In genomic region chr1:67755160-67755559, GRCh38 we compare ENCODE assay signal across 23 cellular contexts.
A peak's percentile ranks its signal among the peaks of the same experiment; 100 is the strongest.
DNase-seq lines count a peak whose midpoint lies in the region; ATAC-seq, FAIRE-seq and TF ChIP-seq lines count a peak whose summit lies in the region.
"Had no signal": no experiment of that assay in that cellular context is flagged by ENCODE, and none has a peak within 500 bp of the region (broad histone marks: within the 10 kb centered on the region; RNA-seq: fewer than 3 reads in every experiment).

No MANE protein-coding gene starts in this region.

- H3K27ac Mint-ChIP-seq in HFFc6 (peak overlapping the region; percentile 23; the same call in 1 of the 2 replicates), MCF 10A (ENCODE audit: low read depth, unreplicated experiment) (peak overlapping the region; percentile 89)
- no peak overlapping the region for H3K27ac Mint-ChIP-seq in stimulated activated naive B cell treated with anti-CD40 and anti-IgM and Interleukin-4, amounts not matched to agents 10 μg/mL and 1 μg/mL and 100 μg/mL, for 72 hours
- H3K27ac Mint-ChIP-seq: activated T-cell treated with anti-CD3 and anti-CD28 coated beads, Interleukin-2, amount 50 U/mL, for 24 hours; IgD-negative memory B cell; immature natural killer cell; T-cell had no signal

- CTCF ChIA-PET in MCF 10A (lab: Yijun Ruan, JAX), result interaction anchor here (0.7 to 12.4 kb wide), 6 partner anchors 11 to 255 kb away, joined by 3 to 386 read pairs (median 8); no protein-coding TSS in a partner anchor

- DNase-seq in DMS79 treated with DMSO at 0.1 percent for 48 hours (lab: John Stamatoyannopoulos, UW) (peak; percentile 62), HFFc6 (no peak), MCF 10A (ENCODE audit: unreplicated experiment) (no peak), A172 (ENCODE audit: low spot score) (no peak), GM12892 (ENCODE audit: insufficient read length) (no peak)
- DNase-seq in stimulated activated naive B cell treated with anti-CD40 and anti-IgM and Interleukin-4, amounts not matched to agents 10 μg/mL and 1 μg/mL and 100 μg/mL, for 72 hours, result no peak
- DNase-seq: activated CD4-positive, alpha-beta T cell treated with anti-CD3 and anti-CD28 coated beads for 1 hour; activated T-cell treated with anti-CD3 and anti-CD28 coated beads, Interleukin-2, amount 50 U/mL, for 24 hours; effector memory CD4-positive, alpha-beta T cell; foreskin melanocyte; hippocampal formation; immature natural killer cell; mesendoderm; nucleus accumbens; SIG-M5; T-cell had no signal

- BruUV-seq in MCF 10A (replicated peaks; lab: Mats Ljungman, UMichigan), result no TSS peak

- H3K36me3 Mint-ChIP-seq in HFFc6 (ENCODE audit: low read depth) (peaks cover 32% of the 10 kb centered on the region), MCF 10A (ENCODE audit: insufficient read depth, unreplicated experiment) (peaks cover 10% of the 10 kb centered on the region)
- no peaks in the 10 kb centered on the region for H3K36me3 Mint-ChIP-seq in stimulated activated naive B cell treated with anti-CD40 and anti-IgM and Interleukin-4, amounts not matched to agents 10 μg/mL and 1 μg/mL and 100 μg/mL, for 72 hours
- H3K36me3 Mint-ChIP-seq: brain, CD14-positive monocyte, IgD-negative memory B cell, immature natural killer cell, T-cell had no signal

- TF ChIP-seq CTCF in HFFc6 (IDR thresholded peaks at IDR 0.05) (no peak), MCF 10A (IDR thresholded peaks at IDR 0.05; ENCODE audit: unreplicated experiment) (no peak)

- ATAC-seq in stimulated activated naive B cell treated with anti-CD40 and anti-IgM and Interleukin-4, amounts not matched to agents 10 μg/mL and 1 μg/mL and 100 μg/mL, for 72 hours (replicated peaks), result peak; percentile 57 to 69
- ATAC-seq in HG02623 (IDR thresholded peaks at IDR 0.05; ENCODE audit: unreplicated experiment), result no peak
- ATAC-seq: T-cell had no signal

- H3K9me3 Mint-ChIP-seq in HFFc6 (no peaks in the 10 kb centered on the region), MCF 10A (ENCODE audit: unreplicated experiment) (no peaks in the 10 kb centered on the region)
- H3K9me3 Mint-ChIP-seq in stimulated activated naive B cell treated with anti-CD40 and anti-IgM and Interleukin-4, amounts not matched to agents 10 μg/mL and 1 μg/mL and 100 μg/mL, for 72 hours, result no peaks in the 10 kb centered on the region
- H3K9me3 Mint-ChIP-seq: activated T-cell treated with anti-CD3 and anti-CD28 coated beads, Interleukin-2, amount 50 U/mL, for 24 hours; brain; IgD-negative memory B cell; immature natural killer cell; T-cell had no signal

- intact Hi-C loops in MCF 10A (cut with micrococcal nuclease), result no loop called here

- no peak for FAIRE-seq in GM12892 (lab: Jason Lieb, UNC)
- FAIRE-seq: GM18507, H54, TTC549 had no signal

- no peak for TF ChIP-seq POLR2A in GM12892 (IDR thresholded peaks at IDR 0.05; ENCODE audit: low read depth, low read length)

- H3K27me3 Mint-ChIP-seq in HFFc6 (ENCODE audit: insufficient read depth), result no peaks in the 10 kb centered on the region; the same call in none of the 2 replicates
- H3K27me3 Mint-ChIP-seq in MCF 10A (ENCODE audit: insufficient read depth, unreplicated experiment), result no peaks in the 10 kb centered on the region
- no peaks in the 10 kb centered on the region for H3K27me3 Mint-ChIP-seq in stimulated activated naive B cell treated with anti-CD40 and anti-IgM and Interleukin-4, amounts not matched to agents 10 μg/mL and 1 μg/mL and 100 μg/mL, for 72 hours

- POLR2A ChIA-PET in MCF 10A (lab: Yijun Ruan, JAX), result interaction anchor here (0.7 to 20.8 kb wide), 7 partner anchors 37 to 223 kb away, joined by 3 to 446 read pairs (median 4); partner anchors contain the start of gene GADD45A

- no peak overlapping the region for H3K4me3 Mint-ChIP-seq in HFFc6
- no peak overlapping the region for H3K4me3 Mint-ChIP-seq in MCF 10A (ENCODE audit: unreplicated experiment)
- H3K4me3 Mint-ChIP-seq in stimulated activated naive B cell treated with anti-CD40 and anti-IgM and Interleukin-4, amounts not matched to agents 10 μg/mL and 1 μg/mL and 100 μg/mL, for 72 hours, result no peak overlapping the region
- H3K4me3 Mint-ChIP-seq: activated T-cell treated with anti-CD3 and anti-CD28 coated beads, Interleukin-2, amount 50 U/mL, for 24 hours; brain; CD14-positive monocyte; immature natural killer cell; T-cell had no signal

- peaks cover 87% of the 10 kb centered on the region for H3K4me1 Mint-ChIP-seq in HFFc6 (ENCODE audit: low read depth)
- H3K4me1 Mint-ChIP-seq in MCF 10A (ENCODE audit: insufficient read depth, unreplicated experiment), result peaks cover 59% of the 10 kb centered on the region
- H3K4me1 Mint-ChIP-seq in stimulated activated naive B cell treated with anti-CD40 and anti-IgM and Interleukin-4, amounts not matched to agents 10 μg/mL and 1 μg/mL and 100 μg/mL, for 72 hours, result peaks cover 20 to 24% of the 10 kb centered on the region in 2 donors
- H3K4me1 Mint-ChIP-seq: immature natural killer cell had no signal
